20 cellular contexts compared by ENCODE assay signal in genomic region chr14:89750206-89750867, GRCh38.
DNase-seq lines count a peak whose midpoint lies in the region; TF ChIP-seq lines count a peak whose summit lies in the region.
"Had no signal": no experiment of that assay in that cellular context is flagged by ENCODE, and none has a peak within 500 bp of the region (broad histone marks: within the 10 kb centered on the region; RNA-seq: fewer than 3 reads in every experiment).

No MANE protein-coding gene starts in this region.

- no peaks in the 10 kb centered on the region for H3K36me3 ChIP-seq in brain microvascular endothelial cell (replicated peaks)
- H3K36me3 ChIP-seq: stomach had no signal

- no peak overlapping the region for H3K4me3 Mint-ChIP-seq in activated CD4-positive, alpha-beta T cell treated with anti-CD3 and anti-CD28 coated beads, Interleukin-2, amount 10 ng/mL, durations not matched to agents 24 days and 14 days
- H3K4me3 Mint-ChIP-seq: activated naive CD4-positive, alpha-beta T cell treated with anti-CD3 and anti-CD28 coated beads for 36 hours; mesothelial cell of epicardium; T-helper 1 cell treated with Interleukin-12 subunit alpha and Interleukin-12 subunit beta and Interleukin-4 antibody, amounts not matched to agents 30 μg/mL and 1 μg/mL, for 36 hours had no signal

- H3K4me3 ChIP-seq in skeletal muscle cell (ENCODE audit: low read depth, low read length) (no peak overlapping the region), brain microvascular endothelial cell (ENCODE audit: low read depth, low read length) (no peak overlapping the region)
- H3K4me3 ChIP-seq: dorsolateral prefrontal cortex, stomach had no signal

- peaks cover 31% of the 10 kb centered on the region for H3K9me3 Mint-ChIP-seq in activated CD4-positive, alpha-beta T cell treated with anti-CD3 and anti-CD28 coated beads, Interleukin-2, amount 10 ng/mL, durations not matched to agents 24 days and 14 days

- in situ Hi-C loops in brain microvascular endothelial cell (cut with HindIII; ENCODE audit: low pct_ligation_motif_present, low sequenced_read_pairs) = no loop called here

- H3K27ac Mint-ChIP-seq in activated CD4-positive, alpha-beta T cell treated with anti-CD3 and anti-CD28 coated beads, Interleukin-2, amount 10 ng/mL, durations not matched to agents 24 days and 14 days = peak overlapping the region; percentile 70
- H3K27ac Mint-ChIP-seq: activated naive CD4-positive, alpha-beta T cell treated with anti-CD3 and anti-CD28 coated beads for 36 hours; mesothelial cell of epicardium had no signal

- peaks cover 6% of the 10 kb centered on the region for H3K36me3 Mint-ChIP-seq in activated CD4-positive, alpha-beta T cell treated with anti-CD3 and anti-CD28 coated beads, Interleukin-2, amount 10 ng/mL, durations not matched to agents 24 days and 14 days (ENCODE audit: low read depth)
- H3K36me3 Mint-ChIP-seq: mesothelial cell of epicardium had no signal

- H3K27me3 ChIP-seq in brain microvascular endothelial cell (replicated peaks) = no peaks in the 10 kb centered on the region
- H3K27me3 ChIP-seq: dorsolateral prefrontal cortex, stomach had no signal

- H3K27me3 Mint-ChIP-seq in activated CD4-positive, alpha-beta T cell treated with anti-CD3 and anti-CD28 coated beads, Interleukin-2, amount 10 ng/mL, durations not matched to agents 24 days and 14 days = no peaks in the 10 kb centered on the region
- H3K27me3 Mint-ChIP-seq: CD8-positive, alpha-beta memory T cell had no signal

- H3K4me1 Mint-ChIP-seq in activated CD4-positive, alpha-beta T cell treated with anti-CD3 and anti-CD28 coated beads, Interleukin-2, amount 10 ng/mL, durations not matched to agents 24 days and 14 days = peaks cover 15% of the 10 kb centered on the region

- H3K27ac ChIP-seq in brain microvascular endothelial cell = no peak overlapping the region
- H3K27ac ChIP-seq: dorsolateral prefrontal cortex had no signal

- intact Hi-C loops in activated CD4-positive, alpha-beta T cell treated with anti-CD3 and anti-CD28 coated beads, Interleukin-2, amount 10 ng/mL, durations not matched to agents 24 days and 14 days (cut with micrococcal nuclease) = loop anchor here (2.0 to 5.0 kb wide), 3 partner anchors 48 to 328 kb away; no protein-coding TSS in a partner anchor

- no peak for TF ChIP-seq CTCF in brain microvascular endothelial cell (IDR thresholded peaks at IDR 0.05; ENCODE audit: low read depth, low read length, missing control alignments)

- DNase-seq in activated CD4-positive, alpha-beta T cell treated with anti-CD3 and anti-CD28 coated beads, Interleukin-2, amount 10 ng/mL, durations not matched to agents 24 days and 14 days = no peak
- DNase-seq in activated CD4-positive, alpha-beta T cell treated with anti-CD3 and anti-CD28 coated beads for 1 hour = no peak
- DNase-seq in NOMO-1 treated with dmso at 0.1 percent for 144 hours (lab: John Stamatoyannopoulos, UW; ENCODE audit: unreplicated experiment) (peak; percentile 14), fibroblast of gingiva (ENCODE audit: low read depth) (peak; percentile 62), skeletal muscle cell (ENCODE audit: low read depth) (peak; percentile 14), occipital lobe (lab: John Stamatoyannopoulos, UW) (no peak), NCI-H1092 treated with DMSO at 0.1 percent for 48 hours (lab: John Stamatoyannopoulos, UW) (no peak), brain microvascular endothelial cell (no peak)
- DNase-seq: activated CD4-positive, CD25-positive, alpha-beta regulatory T cell; CD8-positive, alpha-beta memory T cell; DND-41; dorsolateral prefrontal cortex; hippocampal formation; NCI-H1105; NK-92 treated with Interleukin-12 subunit alpha and Interleukin-12 subunit beta, amount 100 ng/mL, for 24 hours; SHP77; stomach had no signal

Comparison
In these comparisons a context has a peak if more than half of its experiments do, and no peak if none do; other contexts are left out.
1. DNase-seq: peak in NOMO-1 treated with dmso at 0.1 percent for 144 hours (single experiment), fibroblast of gingiva (single experiment) and skeletal muscle cell (single experiment); none in activated CD4-positive, alpha-beta T cell treated with anti-CD3 and anti-CD28 coated beads, Interleukin-2, amount 10 ng/mL, durations not matched to agents 24 days and 14 days (single experiment), activated CD4-positive, alpha-beta T cell treated with anti-CD3 and anti-CD28 coated beads for 1 hour (single experiment), occipital lobe (single experiment), NCI-H1092 treated with DMSO at 0.1 percent for 48 hours (single experiment) and brain microvascular endothelial cell (single experiment).